ENCODE assay signal across 22 cellular contexts in the genomic region with DNA sequence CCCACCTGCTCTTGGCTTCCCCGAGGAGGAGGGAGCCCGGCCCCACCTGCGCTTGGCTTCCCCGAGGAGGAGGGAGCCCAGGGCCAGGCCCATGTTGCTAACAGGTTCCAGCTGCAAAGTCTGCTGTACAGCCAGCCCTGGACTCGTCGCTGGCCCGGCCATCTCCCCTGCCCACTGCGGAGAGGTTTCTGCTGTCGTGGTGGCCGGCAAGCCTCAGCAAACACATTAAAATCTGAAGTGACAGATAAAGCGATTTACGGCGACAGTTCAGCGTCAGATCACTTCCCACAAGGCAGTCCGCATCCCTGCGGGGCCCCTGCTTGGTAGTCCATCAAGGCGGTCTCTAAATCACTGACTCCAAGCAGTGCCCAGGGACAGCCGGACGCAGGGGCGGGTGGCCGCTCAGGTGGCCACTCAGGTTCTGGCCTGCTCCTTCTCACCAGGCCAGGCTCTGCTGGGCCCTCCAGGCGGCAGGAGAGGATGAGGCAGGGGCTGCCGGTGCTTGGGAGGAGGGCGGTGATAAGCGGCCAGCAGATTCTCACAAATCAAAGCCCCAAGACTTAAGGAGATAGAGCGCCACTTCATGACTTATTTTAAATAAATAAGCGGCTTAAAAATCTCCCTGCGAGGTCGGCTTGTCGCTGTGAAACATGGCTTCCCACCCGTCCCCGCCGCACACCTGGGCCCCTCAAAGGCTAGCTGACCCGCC.
"Had no signal": no experiment of that assay in that cellular context is flagged by ENCODE, and none has a peak within 500 bp of the region (broad histone marks: within the 10 kb centered on the region; RNA-seq: fewer than 3 reads in every experiment).

No MANE protein-coding gene starts in this region.

- H3K9me3 ChIP-seq: tibial nerve, uterus had no signal

- H3K36me3 ChIP-seq: brain microvascular endothelial cell, tibial nerve, uterus had no signal

- ATAC-seq: activated T-cell treated with anti-CD3 and anti-CD28 coated beads, Interleukin-2, amount 50 U/mL, for 72 hours; naive thymus-derived CD8-positive, alpha-beta T cell; right cardiac atrium had no signal

- H3K4me2 ChIP-seq: smooth muscle cell had no signal

- H3K27me3 ChIP-seq: brain microvascular endothelial cell, tibial nerve, uterus had no signal

- H3K4me1 ChIP-seq: uterus had no signal

- H3K27ac ChIP-seq: brain microvascular endothelial cell, coronary artery, tibial nerve, uterus had no signal

- H3K4me3 ChIP-seq: coronary artery, smooth muscle cell, tibial nerve, uterus had no signal

- DNase-seq: activated CD4-positive, alpha-beta T cell treated with anti-CD3 and anti-CD28 coated beads, Interleukin-2, amount 10 ng/mL, durations not matched to agents 7 days and 5 days; activated CD8-positive, alpha-beta memory T cell treated with anti-CD3 and anti-CD28 coated beads, Interleukin-2, amount 50 U/mL, for 48 hours; activated gamma-delta T cell; activated naive CD8-positive, alpha-beta T cell treated with anti-CD3 and anti-CD28 coated beads for 36 hours; activated T-cell treated with anti-CD3 and anti-CD28 coated beads, Interleukin-2, amount 50 U/mL, for 72 hours; amygdala; brain microvascular endothelial cell; effector CD4-positive, alpha-beta T cell; foreskin melanocyte; head of caudate nucleus; kidney glomerular epithelial cell; mesenchymal stem cell; naive thymus-derived CD8-positive, alpha-beta T cell; right cardiac atrium; stimulated activated CD4-positive, alpha-beta T cell treated with anti-CD3 and anti-CD28 coated beads, Interleukin-4, amount 100 ng/mL, for 4 hours; stimulated activated CD8-positive, alpha-beta memory T cell treated with anti-CD3 and anti-CD28 coated beads, Interleukin-4, amount 100 ng/mL, for 48 hours; stimulated activated naive CD4-positive, alpha-beta T cell treated with Interleukin-2 at 50 U/mL for 16 hours; substantia nigra; uterus had no signal
